2 cellular contexts compared by ENCODE assay signal in the genomic region with DNA sequence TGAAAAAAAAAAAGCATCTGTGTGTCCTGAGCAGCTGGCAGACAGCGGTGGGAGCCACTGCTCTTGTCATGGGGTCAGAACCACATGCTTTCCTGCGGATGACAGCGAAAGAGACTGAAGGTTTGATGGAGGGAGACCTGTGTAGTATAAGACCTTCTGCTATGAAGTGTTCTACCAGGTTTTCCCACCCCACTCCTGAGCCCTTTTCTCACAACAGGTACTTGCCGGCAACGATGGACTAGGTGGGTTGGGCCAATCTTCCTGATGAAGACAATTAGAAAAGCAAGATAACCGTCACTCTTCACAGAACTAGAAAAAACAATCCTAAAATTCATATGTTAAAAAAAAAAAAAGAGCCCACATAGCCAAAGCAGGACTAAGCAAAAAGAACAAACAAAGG.
TF ChIP-seq lines count a peak whose summit lies in the region.

No MANE protein-coding gene starts in this region.

TF ChIP-seq in SK-N-SH, 30 proteins besides CTCF, POLR2A, EP300 and RAD21 (continued from another document):
- TF ChIP-seq, protein P1, sequence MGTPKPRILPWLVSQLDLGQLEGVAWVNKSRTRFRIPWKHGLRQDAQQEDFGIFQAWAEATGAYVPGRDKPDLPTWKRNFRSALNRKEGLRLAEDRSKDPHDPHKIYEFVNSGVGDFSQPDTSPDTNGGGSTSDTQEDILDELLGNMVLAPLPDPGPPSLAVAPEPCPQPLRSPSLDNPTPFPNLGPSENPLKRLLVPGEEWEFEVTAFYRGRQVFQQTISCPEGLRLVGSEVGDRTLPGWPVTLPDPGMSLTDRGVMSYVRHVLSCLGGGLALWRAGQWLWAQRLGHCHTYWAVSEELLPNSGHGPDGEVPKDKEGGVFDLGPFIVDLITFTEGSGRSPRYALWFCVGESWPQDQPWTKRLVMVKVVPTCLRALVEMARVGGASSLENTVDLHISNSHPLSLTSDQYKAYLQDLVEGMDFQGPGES (IDR thresholded peaks at IDR 0.05; ENCODE audit: low read depth, low read length): no peak
- no peak for TF ChIP-seq MEF2A (IDR thresholded peaks at IDR 0.05; ENCODE audit: borderline replicate concordance, low read depth)
- TF ChIP-seq, protein P2, sequence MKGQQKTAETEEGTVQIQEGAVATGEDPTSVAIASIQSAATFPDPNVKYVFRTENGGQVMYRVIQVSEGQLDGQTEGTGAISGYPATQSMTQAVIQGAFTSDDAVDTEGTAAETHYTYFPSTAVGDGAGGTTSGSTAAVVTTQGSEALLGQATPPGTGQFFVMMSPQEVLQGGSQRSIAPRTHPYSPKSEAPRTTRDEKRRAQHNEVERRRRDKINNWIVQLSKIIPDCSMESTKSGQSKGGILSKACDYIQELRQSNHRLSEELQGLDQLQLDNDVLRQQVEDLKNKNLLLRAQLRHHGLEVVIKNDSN (IDR thresholded peaks at IDR 0.05; ENCODE audit: borderline replicate concordance, low read depth): no peak
- TF ChIP-seq, protein P3, sequence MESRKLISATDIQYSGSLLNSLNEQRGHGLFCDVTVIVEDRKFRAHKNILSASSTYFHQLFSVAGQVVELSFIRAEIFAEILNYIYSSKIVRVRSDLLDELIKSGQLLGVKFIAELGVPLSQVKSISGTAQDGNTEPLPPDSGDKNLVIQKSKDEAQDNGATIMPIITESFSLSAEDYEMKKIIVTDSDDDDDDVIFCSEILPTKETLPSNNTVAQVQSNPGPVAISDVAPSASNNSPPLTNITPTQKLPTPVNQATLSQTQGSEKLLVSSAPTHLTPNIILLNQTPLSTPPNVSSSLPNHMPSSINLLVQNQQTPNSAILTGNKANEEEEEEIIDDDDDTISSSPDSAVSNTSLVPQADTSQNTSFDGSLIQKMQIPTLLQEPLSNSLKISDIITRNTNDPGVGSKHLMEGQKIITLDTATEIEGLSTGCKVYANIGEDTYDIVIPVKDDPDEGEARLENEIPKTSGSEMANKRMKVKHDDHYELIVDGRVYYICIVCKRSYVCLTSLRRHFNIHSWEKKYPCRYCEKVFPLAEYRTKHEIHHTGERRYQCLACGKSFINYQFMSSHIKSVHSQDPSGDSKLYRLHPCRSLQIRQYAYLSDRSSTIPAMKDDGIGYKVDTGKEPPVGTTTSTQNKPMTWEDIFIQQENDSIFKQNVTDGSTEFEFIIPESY (IDR thresholded peaks at IDR 0.05; ENCODE audit: borderline replicate concordance, low read depth): no peak

TF ChIP-seq in SK-N-SH treated with all-trans-retinoic acid at 6 μM for 48 hours, 23 proteins besides CTCF, POLR2A, EP300 and RAD21 (continued from another document):
- TF ChIP-seq ZNF70 (CRISPR knock-in tag; IDR thresholded peaks at IDR 0.05) (no peak), ZFP3 (CRISPR knock-in tag; IDR thresholded peaks at IDR 0.05) (no peak), CSDC2 (CRISPR knock-in tag; IDR thresholded peaks at IDR 0.05) (no peak)
- TF ChIP-seq, protein P4, sequence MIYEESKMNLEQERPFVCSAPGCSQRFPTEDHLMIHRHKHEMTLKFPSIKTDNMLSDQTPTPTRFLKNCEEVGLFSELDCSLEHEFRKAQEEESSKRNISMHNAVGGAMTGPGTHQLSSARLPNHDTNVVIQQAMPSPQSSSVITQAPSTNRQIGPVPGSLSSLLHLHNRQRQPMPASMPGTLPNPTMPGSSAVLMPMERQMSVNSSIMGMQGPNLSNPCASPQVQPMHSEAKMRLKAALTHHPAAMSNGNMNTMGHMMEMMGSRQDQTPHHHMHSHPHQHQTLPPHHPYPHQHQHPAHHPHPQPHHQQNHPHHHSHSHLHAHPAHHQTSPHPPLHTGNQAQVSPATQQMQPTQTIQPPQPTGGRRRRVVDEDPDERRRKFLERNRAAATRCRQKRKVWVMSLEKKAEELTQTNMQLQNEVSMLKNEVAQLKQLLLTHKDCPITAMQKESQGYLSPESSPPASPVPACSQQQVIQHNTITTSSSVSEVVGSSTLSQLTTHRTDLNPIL (CRISPR knock-in tag; IDR thresholded peaks at IDR 0.05; ENCODE audit: low read depth): no peak
